ENCODE assay signal across 16 cellular contexts in the genomic region with DNA sequence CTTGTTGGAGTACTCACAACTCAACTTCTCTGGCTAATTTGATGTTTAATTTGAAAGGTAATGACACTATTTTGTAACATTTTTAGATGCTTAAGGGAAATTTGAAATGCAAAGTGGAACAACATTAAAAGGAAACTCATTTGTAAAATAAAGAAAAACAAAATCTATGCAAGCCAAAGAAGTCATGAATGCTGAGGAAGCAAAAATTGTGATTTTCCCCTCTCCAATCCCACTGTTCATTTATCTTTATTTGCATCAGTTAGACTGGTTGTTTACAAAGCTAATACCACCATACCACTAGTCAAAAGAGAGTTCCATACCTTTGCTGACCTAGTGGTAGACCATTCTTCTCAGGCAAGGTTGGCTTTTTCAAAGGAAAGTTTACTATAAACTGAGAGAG. TPM values are rescaled to one million over a fixed set of nuclear protein-coding genes. Genes with fewer than 3 reads are reported as not detected.
DNase-seq lines count a peak whose midpoint lies in the region; ATAC-seq and TF ChIP-seq lines count a peak whose summit lies in the region.
"Had no signal": no experiment of that assay in that cellular context is flagged by ENCODE, and none has a peak within 500 bp of the region (broad histone marks: within the 10 kb centered on the region; RNA-seq: fewer than 3 reads in every experiment).

No MANE protein-coding gene starts in this region.

- POLR2A ChIA-PET in IMR-90 (lab: Charles Lee; ENCODE audit: unreplicated experiment): no interaction called here

- no peak overlapping the region for H3K4me3 ChIP-seq in IMR-90 (ENCODE audit: insufficient read depth, low read depth, low read length)

- H2BK15ac ChIP-seq in IMR-90 (ENCODE audit: low read depth, low read length): no peak overlapping the region

- no TSS peak for BruUV-seq in IMR-90 (replicated peaks; lab: Mats Ljungman, UMichigan)

- no peaks in the 10 kb centered on the region for H3K36me3 ChIP-seq in IMR-90 (ENCODE audit: control insufficient read depth, insufficient read depth, low read length)
- H3K36me3 ChIP-seq: esophagus muscularis mucosa had no signal

- intact Hi-C loops in activated CD4-positive, alpha-beta T cell treated with anti-CD3 and anti-CD28 coated beads, Interleukin-2, amount 10 ng/mL, durations not matched to agents 24 days and 14 days (cut with micrococcal nuclease): loop anchor here (10.0 kb wide), 1 partner anchor 52 kb away; no protein-coding TSS in a partner anchor
- intact Hi-C loops in IMR-90 (cut with micrococcal nuclease): no loop called here
- intact Hi-C loops in activated T-helper 2 cell treated with anti-CD3 and anti-CD28 coated beads, Interferon-gamma antibody, Interleukin-2, Interleukin-4, amounts not matched to agents 10 μg/mL and 5 μg/mL and 100 μg/mL, durations not matched to agents 14 hours and 24 hours and 36 hours (cut with micrococcal nuclease): no loop called here

- peaks cover 43% of the 10 kb centered on the region for H3K27me3 Mint-ChIP-seq in activated CD4-positive, alpha-beta T cell treated with anti-CD3 and anti-CD28 coated beads, Interleukin-2, amount 10 ng/mL, durations not matched to agents 24 days and 14 days
- peaks cover 42% of the 10 kb centered on the region for H3K27me3 Mint-ChIP-seq in activated T-helper 2 cell treated with anti-CD3 and anti-CD28 coated beads, Interferon-gamma antibody, Interleukin-2, Interleukin-4, amounts not matched to agents 10 μg/mL and 5 μg/mL and 100 μg/mL, durations not matched to agents 14 hours and 24 hours and 36 hours (ENCODE audit: low read depth)
- H3K27me3 Mint-ChIP-seq in neural crest cell (ENCODE audit: low read depth): no peaks in the 10 kb centered on the region

- no peak overlapping the region for H3K56ac ChIP-seq in IMR-90 (ENCODE audit: extremely low read depth, insufficient read depth, low read length)

- no peaks in the 10 kb centered on the region for H3K36me3 Mint-ChIP-seq in activated CD4-positive, alpha-beta T cell treated with anti-CD3 and anti-CD28 coated beads, Interleukin-2, amount 10 ng/mL, durations not matched to agents 24 days and 14 days (ENCODE audit: low read depth)
- H3K36me3 Mint-ChIP-seq in activated T-helper 2 cell treated with anti-CD3 and anti-CD28 coated beads, Interferon-gamma antibody, Interleukin-2, Interleukin-4, amounts not matched to agents 10 μg/mL and 5 μg/mL and 100 μg/mL, durations not matched to agents 14 hours and 24 hours and 36 hours (ENCODE audit: low read depth): no peaks in the 10 kb centered on the region
- H3K36me3 Mint-ChIP-seq in neural crest cell (ENCODE audit: low read depth): no peaks in the 10 kb centered on the region

- H2BK5ac ChIP-seq in IMR-90 (ENCODE audit: low read depth, low read length, poor library complexity, severe bottlenecking): no peak overlapping the region

- no peak overlapping the region for H2AK9ac ChIP-seq in IMR-90 (replicated peaks; ENCODE audit: low read depth, low read length, poor library complexity)

- dilution Hi-C loops in IMR-90 (cut with HindIII; ENCODE audit: low sequenced_read_pairs, unreplicated experiment): no loop called here

- no peak overlapping the region for H4K91ac ChIP-seq in IMR-90 (ENCODE audit: insufficient read depth, low read depth, low read length)

- no peak overlapping the region for H2BK20ac ChIP-seq in IMR-90 (ENCODE audit: low read depth, low read length)

- no peak overlapping the region for H4K5ac ChIP-seq in IMR-90 (ENCODE audit: low read depth, low read length)

- 0 out of 2 replicates have a peak, but pooled peaks cover 3% of the 10 kb centered on the region for H3K9me1 ChIP-seq in IMR-90 (ENCODE audit: insufficient read depth, low read length)

- no peak for DNase-seq in activated CD4-positive, alpha-beta T cell treated with anti-CD3 and anti-CD28 coated beads, Interleukin-2, amount 10 ng/mL, durations not matched to agents 24 days and 14 days
- no peak for DNase-seq in activated CD4-positive, alpha-beta T cell treated with anti-CD3 and anti-CD28 coated beads, Interleukin-2, amount 50 U/mL, for 4 hours
- no peak for DNase-seq in IMR-90
- no peak for DNase-seq in activated T-helper 2 cell treated with anti-CD3 and anti-CD28 coated beads, Interferon-gamma antibody, Interleukin-2, Interleukin-4, amounts not matched to agents 10 μg/mL and 5 μg/mL and 100 μg/mL, durations not matched to agents 14 hours and 24 hours and 36 hours (ENCODE audit: low spot score)
- no peak for DNase-seq in neural crest cell (ENCODE audit: low read depth, low spot score)
- DNase-seq in MV-4-11 (lab: John Stamatoyannopoulos, UW): no peak
- DNase-seq in LoVo (ENCODE audit: low spot score): no peak
- DNase-seq: activated CD4-positive, alpha-beta T cell treated with anti-CD3 and anti-CD28 coated beads for 36 hours; activated CD8-positive, alpha-beta memory T cell treated with anti-CD3 and anti-CD28 coated beads, Interleukin-2, amount 10 ng/mL, durations not matched to agents 7 days and 5 days; activated gamma-delta T cell; GDM1; H7; SK-N-SH had no signal

- H2AK5ac ChIP-seq in IMR-90 (ENCODE audit: low read depth, low read length): no peak overlapping the region

- H3K4me1 ChIP-seq in IMR-90 (ENCODE audit: control insufficient read depth, insufficient read depth, low read length): no peaks in the 10 kb centered on the region

- H3K4me2 ChIP-seq in IMR-90 (ENCODE audit: low read depth, low read length): no peak overlapping the region

- no peak overlapping the region for H3K27ac ChIP-seq in IMR-90 (ENCODE audit: insufficient read depth, low read length)

- CTCF ChIA-PET in IMR-90 (lab: Yijun Ruan, JAX): no interaction called here

- H4K20me1 ChIP-seq in IMR-90 (ENCODE audit: insufficient read depth, low read length): no peaks in the 10 kb centered on the region

- no peak overlapping the region for H3K4ac ChIP-seq in IMR-90 (ENCODE audit: low read depth, low read length)

- no peak overlapping the region for H3K9ac ChIP-seq in IMR-90 (ENCODE audit: low read depth, low read length)
- H3K9ac ChIP-seq: SK-N-SH had no signal

- peaks cover 13% of the 10 kb centered on the region for H3K27me3 ChIP-seq in IMR-90 (ENCODE audit: control insufficient read depth, insufficient read depth, low read length)
- H3K27me3 ChIP-seq: esophagus muscularis mucosa had no signal

- ATAC-seq in IMR-90 (ENCODE audit: low read depth) (no peak), SK-N-SH treated with all-trans-retinoic acid at 6 μM for 48 hours (no peak)
- ATAC-seq: activated CD8-positive, alpha-beta memory T cell treated with anti-CD3 and anti-CD28 coated beads, Interleukin-2, amount 10 ng/mL, durations not matched to agents 7 days and 5 days had no signal

- no peak overlapping the region for H3K23ac ChIP-seq in IMR-90 (ENCODE audit: low read depth, low read length)

- H3K9me3 Mint-ChIP-seq in activated CD4-positive, alpha-beta T cell treated with anti-CD3 and anti-CD28 coated beads, Interleukin-2, amount 10 ng/mL, durations not matched to agents 24 days and 14 days: no peaks in the 10 kb centered on the region
- no peaks in the 10 kb centered on the region for H3K9me3 Mint-ChIP-seq in activated T-helper 2 cell treated with anti-CD3 and anti-CD28 coated beads, Interferon-gamma antibody, Interleukin-2, Interleukin-4, amounts not matched to agents 10 μg/mL and 5 μg/mL and 100 μg/mL, durations not matched to agents 14 hours and 24 hours and 36 hours
- no peaks in the 10 kb centered on the region for H3K9me3 Mint-ChIP-seq in neural crest cell
- H3K9me3 Mint-ChIP-seq: central memory CD8-positive, alpha-beta T cell had no signal

- H4K8ac ChIP-seq in IMR-90 (ENCODE audit: low read depth in 2 of 2, low read length in 2 of 2): no peak overlapping the region

- H3K14ac ChIP-seq in IMR-90 (replicated peaks; ENCODE audit: low read depth, low read length): no peak overlapping the region

- peaks cover 12% of the 10 kb centered on the region for H3K4me1 Mint-ChIP-seq in activated CD4-positive, alpha-beta T cell treated with anti-CD3 and anti-CD28 coated beads, Interleukin-2, amount 10 ng/mL, durations not matched to agents 24 days and 14 days
- H3K4me1 Mint-ChIP-seq in activated T-helper 2 cell treated with anti-CD3 and anti-CD28 coated beads, Interferon-gamma antibody, Interleukin-2, Interleukin-4, amounts not matched to agents 10 μg/mL and 5 μg/mL and 100 μg/mL, durations not matched to agents 14 hours and 24 hours and 36 hours (ENCODE audit: low read depth): peaks cover 23% of the 10 kb centered on the region
- H3K4me1 Mint-ChIP-seq in neural crest cell: peaks cover 38% of the 10 kb centered on the region

- no peaks in the 10 kb centered on the region for H3K79me1 ChIP-seq in IMR-90 (ENCODE audit: low read depth in 1 of 2, low read length in 2 of 2)

- H3K27ac Mint-ChIP-seq in activated CD4-positive, alpha-beta T cell treated with anti-CD3 and anti-CD28 coated beads, Interleukin-2, amount 10 ng/mL, durations not matched to agents 24 days and 14 days: no peak overlapping the region
- H3K27ac Mint-ChIP-seq in activated T-helper 2 cell treated with anti-CD3 and anti-CD28 coated beads, Interferon-gamma antibody, Interleukin-2, Interleukin-4, amounts not matched to agents 10 μg/mL and 5 μg/mL and 100 μg/mL, durations not matched to agents 14 hours and 24 hours and 36 hours: no peak overlapping the region
- H3K27ac Mint-ChIP-seq in neural crest cell (ENCODE audit: unreplicated experiment): no peak overlapping the region
- H3K27ac Mint-ChIP-seq: activated CD4-positive, alpha-beta T cell treated with anti-CD3 and anti-CD28 coated beads for 36 hours; activated CD8-positive, alpha-beta memory T cell treated with anti-CD3 and anti-CD28 coated beads, Interleukin-2, amount 10 ng/mL, durations not matched to agents 7 days and 5 days had no signal

- no peak overlapping the region for H2BK120ac ChIP-seq in IMR-90 (ENCODE audit: low read depth, low read length)

- no peak overlapping the region for H2AFZ ChIP-seq in IMR-90 (replicated peaks; ENCODE audit: low read length, poor library complexity)

- TF ChIP-seq RAD21 in IMR-90 (IDR thresholded peaks at IDR 0.05; ENCODE audit: low read length): no peak

- H3K9me3 ChIP-seq in IMR-90 (ENCODE audit: control insufficient read depth, insufficient read depth, low read length): no peaks in the 10 kb centered on the region
- H3K9me3 ChIP-seq: esophagus muscularis mucosa, SK-N-SH had no signal

- H3K18ac ChIP-seq in IMR-90 (ENCODE audit: low read depth, low read length): no peak overlapping the region

- peak overlapping the region; percentile 81 for H3K4me3 Mint-ChIP-seq in activated CD4-positive, alpha-beta T cell treated with anti-CD3 and anti-CD28 coated beads, Interleukin-2, amount 10 ng/mL, durations not matched to agents 24 days and 14 days
- peak overlapping the region; percentile 49 for H3K4me3 Mint-ChIP-seq in activated T-helper 2 cell treated with anti-CD3 and anti-CD28 coated beads, Interferon-gamma antibody, Interleukin-2, Interleukin-4, amounts not matched to agents 10 μg/mL and 5 μg/mL and 100 μg/mL, durations not matched to agents 14 hours and 24 hours and 36 hours (ENCODE audit: low read depth)
- peak overlapping the region; percentile 99 for H3K4me3 Mint-ChIP-seq in neural crest cell

- in situ Hi-C loops in IMR-90 (cut with MboI; ENCODE audit: low sequenced_read_pairs): no loop called here

- TF ChIP-seq CTCF in IMR-90 (conservative IDR thresholded peaks at IDR 0.05; ENCODE audit: low read depth, low read length) (no peak), neural crest cell (conservative IDR thresholded peaks at IDR 0.05) (no peak)

- no peak for TF ChIP-seq POLR2A in IMR-90 (IDR thresholded peaks at IDR 0.05; ENCODE audit: low read depth, low read length)

RNA-seq across cellular contexts. Expression of a gene that starts 2.2 kb away (rescaled TPM):
- total RNA-seq in activated CD4-positive, alpha-beta T cell treated with anti-CD3 and anti-CD28 coated beads, Interleukin-2, amount 10 ng/mL, durations not matched to agents 24 days and 14 days: 2.4 and 2.8 TPM in 2 replicates
- total RNA-seq in IMR-90 (2012; rRNA removed) (0.83 and 3.9 TPM in 2 replicates), neural crest cell (40.0 and 43.4 TPM in 2 replicates)
- 0.52 and 1.1 TPM in 2 replicates for polyA plus RNA-seq in IMR-90 (2012; rRNA removed)
- 0.14 and 0.28 TPM in 2 replicates for polyA plus RNA-seq in IMR-90 (2012; cell fraction: cytosol; rRNA removed)
- polyA plus RNA-seq in IMR-90 (2012; cell fraction: nucleus; rRNA removed; ENCODE audit: low replicate concordance): 0.13 and 0.65 TPM in 2 replicates
- 4.2 and 4.3 TPM in 2 replicates for total RNA-seq in activated T-helper 2 cell treated with anti-CD3 and anti-CD28 coated beads, Interferon-gamma antibody, Interleukin-2, Interleukin-4, amounts not matched to agents 10 μg/mL and 5 μg/mL and 100 μg/mL, durations not matched to agents 14 hours and 24 hours and 36 hours

Comparison
In these comparisons a context has a peak if more than half of its experiments do, and no peak if none do; other contexts are left out.
1. H3K4me3 Mint-ChIP-seq: peak in every context shown above with its lines; median percentile 99 in neural crest cell; 81 in activated CD4-positive, alpha-beta T cell treated with anti-CD3 and anti-CD28 coated beads, Interleukin-2, amount 10 ng/mL, durations not matched to agents 24 days and 14 days; 49 in activated T-helper 2 cell treated with anti-CD3 and anti-CD28 coated beads, Interferon-gamma antibody, Interleukin-2, Interleukin-4, amounts not matched to agents 10 μg/mL and 5 μg/mL and 100 μg/mL, durations not matched to agents 14 hours and 24 hours and 36 hours.